ENCODE assay signal across 21 cellular contexts in the genomic region with DNA sequence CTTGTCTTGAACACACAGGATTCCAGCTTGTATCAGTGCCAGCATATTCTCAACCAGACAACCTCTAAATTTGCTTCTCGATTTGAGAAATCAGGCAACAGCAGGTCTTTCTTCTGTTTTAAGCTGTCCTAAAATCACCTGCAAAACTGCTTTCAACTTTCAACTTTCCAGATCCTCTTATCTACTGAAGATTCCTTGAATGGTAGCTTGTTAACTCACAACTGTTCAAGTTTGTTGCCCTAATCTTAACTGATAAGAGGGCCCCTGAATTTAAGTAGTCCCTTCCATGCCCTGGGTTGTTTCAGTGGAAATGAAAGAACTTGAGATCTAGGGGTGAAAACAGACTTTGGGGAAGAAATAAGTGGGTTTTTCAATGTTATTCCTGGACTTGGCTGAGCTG. TPM values are rescaled to one million over a fixed set of nuclear protein-coding genes. Genes with fewer than 3 reads are reported as not detected.
DNase-seq lines count a peak whose midpoint lies in the region; ATAC-seq and TF ChIP-seq lines count a peak whose summit lies in the region.
"Had no signal": no experiment of that assay in that cellular context is flagged by ENCODE, and none has a peak within 500 bp of the region (broad histone marks: within the 10 kb centered on the region; RNA-seq: fewer than 3 reads in every experiment).

No MANE protein-coding gene starts in this region.

- CTCF ChIA-PET in CD8-positive, alpha-beta memory T cell (lab: Charles Lee), result interaction anchor here (0.6 to 1.9 kb wide), 3 partner anchors 11 to 58 kb away, joined by 3 to 5 read pairs (median 4); a partner anchor contains a TSS

- no peaks in the 10 kb centered on the region for H3K36me3 ChIP-seq in CD8-positive, alpha-beta memory T cell (ENCODE audit: insufficient read depth, low read length)
- H3K36me3 ChIP-seq in mesodermal cell (ENCODE audit: control insufficient read depth, insufficient read depth, low read length), result no peaks in the 10 kb centered on the region
- H3K36me3 ChIP-seq: brain microvascular endothelial cell, MG63, Peyer's patch, sigmoid colon, transverse colon had no signal

- no peaks in the 10 kb centered on the region for H3K9me3 ChIP-seq in CD8-positive, alpha-beta memory T cell (ENCODE audit: low read length)
- H3K9me3 ChIP-seq in mesodermal cell (ENCODE audit: control insufficient read depth, low read length), result no peaks in the 10 kb centered on the region
- H3K9me3 ChIP-seq: MG63, Peyer's patch, sigmoid colon, transverse colon had no signal

- POLR2A ChIA-PET in CD8-positive, alpha-beta memory T cell (lab: Charles Lee), result no interaction called here

- H3K27ac Mint-ChIP-seq in CD8-positive, alpha-beta memory T cell, result peak overlapping the region in 4 of 8 donors; percentile 1 to 20 (median 6)
- peak overlapping the region; percentile 20 for H3K27ac Mint-ChIP-seq in central memory CD8-positive, alpha-beta T cell (ENCODE audit: low read depth)
- H3K27ac Mint-ChIP-seq: activated naive CD8-positive, alpha-beta T cell treated with anti-CD3 and anti-CD28 coated beads, Interleukin-2, amount 10 ng/mL, durations not matched to agents 7 days and 5 days; T-helper 2 cell treated with Interferon-gamma antibody and Interleukin-4, amounts not matched to agents 5 μg/mL and 100 μg/mL, for 36 hours had no signal

- H3K27me3 ChIP-seq in CD8-positive, alpha-beta memory T cell (ENCODE audit: insufficient read depth, low read length, poor library complexity, severe bottlenecking), result no peaks in the 10 kb centered on the region
- H3K27me3 ChIP-seq: brain microvascular endothelial cell, MG63, Peyer's patch, sigmoid colon, transverse colon had no signal

- H3K27me3 Mint-ChIP-seq in CD8-positive, alpha-beta memory T cell, result no peaks in the 10 kb centered on the region
- H3K27me3 Mint-ChIP-seq in central memory CD8-positive, alpha-beta T cell, result no peaks in the 10 kb centered on the region
- H3K27me3 Mint-ChIP-seq: activated naive CD8-positive, alpha-beta T cell treated with anti-CD3 and anti-CD28 coated beads, Interleukin-2, amount 10 ng/mL, durations not matched to agents 7 days and 5 days had no signal

- peaks cover 9 to 23% (median 11%) of the 10 kb centered on the region in 3 donors for H3K4me1 Mint-ChIP-seq in CD8-positive, alpha-beta memory T cell
- peaks cover 9% of the 10 kb centered on the region for H3K4me1 Mint-ChIP-seq in central memory CD8-positive, alpha-beta T cell

- H3K4me3 Mint-ChIP-seq in CD8-positive, alpha-beta memory T cell, result no peak overlapping the region
- no peak overlapping the region for H3K4me3 Mint-ChIP-seq in central memory CD8-positive, alpha-beta T cell
- H3K4me3 Mint-ChIP-seq: activated naive CD8-positive, alpha-beta T cell treated with anti-CD3 and anti-CD28 coated beads, Interleukin-2, amount 10 ng/mL, durations not matched to agents 7 days and 5 days; T-helper 2 cell treated with Interferon-gamma antibody and Interleukin-4, amounts not matched to agents 5 μg/mL and 100 μg/mL, for 36 hours had no signal

- DNase-seq in CD8-positive, alpha-beta memory T cell, result no peak
- DNase-seq in central memory CD8-positive, alpha-beta T cell (ENCODE audit: low spot score in 2 of 2), result no peak
- DNase-seq: activated naive CD8-positive, alpha-beta T cell treated with anti-CD3 and anti-CD28 coated beads, Interleukin-2, amount 10 ng/mL, durations not matched to agents 7 days and 5 days; brain microvascular endothelial cell; COR-L47; left ventricle myocardium superior; MG63; NCI-H748 treated with DMSO at 0.1 percent for 48 hours; Peyer's patch; sigmoid colon; stimulated activated naive CD8-positive, alpha-beta T cell treated with anti-CD3 and anti-CD28 coated beads, Interleukin-15, Interleukin-2, amounts not matched to agents 100 U/mL and 50 U/mL, for 24 hours; transverse colon had no signal

- 89 to 90% methylated on average over 1 of the region's 1 CpG for WGBS in mesodermal cell (ENCODE audit: insufficient coverage in 2 of 2), 2 experiments

- H3K27ac ChIP-seq in CD8-positive, alpha-beta memory T cell (ENCODE audit: low read depth, low read length), result peak overlapping the region; percentile 27
- H3K27ac ChIP-seq in mesodermal cell (ENCODE audit: low read depth, low read length, severe bottlenecking), result peak overlapping the region; percentile 59
- H3K27ac ChIP-seq: brain microvascular endothelial cell, HL-60, parathyroid adenoma, Peyer's patch, sigmoid colon had no signal

- no peaks in the 10 kb centered on the region for H3K9me3 Mint-ChIP-seq in CD8-positive, alpha-beta memory T cell
- H3K9me3 Mint-ChIP-seq in central memory CD8-positive, alpha-beta T cell, result no peaks in the 10 kb centered on the region
- H3K9me3 Mint-ChIP-seq: activated naive CD8-positive, alpha-beta T cell treated with anti-CD3 and anti-CD28 coated beads, Interleukin-2, amount 10 ng/mL, durations not matched to agents 7 days and 5 days; T-helper 2 cell treated with Interferon-gamma antibody and Interleukin-4, amounts not matched to agents 5 μg/mL and 100 μg/mL, for 36 hours had no signal

- no peak overlapping the region for H3K4me3 ChIP-seq in CD8-positive, alpha-beta memory T cell (ENCODE audit: low read length)
- H3K4me3 ChIP-seq in mesodermal cell (ENCODE audit: extremely low read depth, insufficient read depth, low read length, poor library complexity, severe bottlenecking), result no peak overlapping the region
- H3K4me3 ChIP-seq: MG63, Peyer's patch, sigmoid colon, transverse colon had no signal

- no peaks in the 10 kb centered on the region for H3K4me1 ChIP-seq in CD8-positive, alpha-beta memory T cell (ENCODE audit: insufficient read depth, low read length)
- H3K4me1 ChIP-seq in mesodermal cell (ENCODE audit: control insufficient read depth, insufficient read depth, low read length, poor library complexity, severe bottlenecking), result peaks cover 20% of the 10 kb centered on the region
- H3K4me1 ChIP-seq: Peyer's patch had no signal

- peaks cover 0 to 2% (median 0%) of the 10 kb centered on the region in 3 donors for H3K36me3 Mint-ChIP-seq in CD8-positive, alpha-beta memory T cell
- H3K36me3 Mint-ChIP-seq in central memory CD8-positive, alpha-beta T cell (ENCODE audit: insufficient read depth), result peaks cover 2% of the 10 kb centered on the region
- H3K36me3 Mint-ChIP-seq: activated naive CD8-positive, alpha-beta T cell treated with anti-CD3 and anti-CD28 coated beads, Interleukin-2, amount 10 ng/mL, durations not matched to agents 7 days and 5 days had no signal

- ATAC-seq in HG02885 (IDR thresholded peaks at IDR 0.05; ENCODE audit: poor library complexity, unreplicated experiment), result peak; percentile 30
- ATAC-seq in central memory CD8-positive, alpha-beta T cell (replicated peaks; ENCODE audit: extremely low read depth, poor library complexity, severe bottlenecking), result no peak
- no peak for ATAC-seq in SK-N-SH treated with all-trans-retinoic acid at 6 μM for 48 hours
- ATAC-seq in HG03139 (IDR thresholded peaks at IDR 0.05; ENCODE audit: unreplicated experiment), result no peak
- ATAC-seq in HG03457 (IDR thresholded peaks at IDR 0.05; ENCODE audit: unreplicated experiment), result no peak
- no peak for ATAC-seq in GM19463 (IDR thresholded peaks at IDR 0.05; ENCODE audit: unreplicated experiment)
- ATAC-seq: left ventricle myocardium superior; stimulated activated naive CD8-positive, alpha-beta T cell treated with anti-CD3 and anti-CD28 coated beads, Interleukin-15, Interleukin-2, amounts not matched to agents 100 U/mL and 50 U/mL, for 24 hours had no signal

TF ChIP-seq in SK-N-SH treated with all-trans-retinoic acid at 6 μM for 48 hours, 23 proteins besides CTCF, POLR2A, EP300 and RAD21 (continues in another document):
- TF ChIP-seq, protein P1, sequence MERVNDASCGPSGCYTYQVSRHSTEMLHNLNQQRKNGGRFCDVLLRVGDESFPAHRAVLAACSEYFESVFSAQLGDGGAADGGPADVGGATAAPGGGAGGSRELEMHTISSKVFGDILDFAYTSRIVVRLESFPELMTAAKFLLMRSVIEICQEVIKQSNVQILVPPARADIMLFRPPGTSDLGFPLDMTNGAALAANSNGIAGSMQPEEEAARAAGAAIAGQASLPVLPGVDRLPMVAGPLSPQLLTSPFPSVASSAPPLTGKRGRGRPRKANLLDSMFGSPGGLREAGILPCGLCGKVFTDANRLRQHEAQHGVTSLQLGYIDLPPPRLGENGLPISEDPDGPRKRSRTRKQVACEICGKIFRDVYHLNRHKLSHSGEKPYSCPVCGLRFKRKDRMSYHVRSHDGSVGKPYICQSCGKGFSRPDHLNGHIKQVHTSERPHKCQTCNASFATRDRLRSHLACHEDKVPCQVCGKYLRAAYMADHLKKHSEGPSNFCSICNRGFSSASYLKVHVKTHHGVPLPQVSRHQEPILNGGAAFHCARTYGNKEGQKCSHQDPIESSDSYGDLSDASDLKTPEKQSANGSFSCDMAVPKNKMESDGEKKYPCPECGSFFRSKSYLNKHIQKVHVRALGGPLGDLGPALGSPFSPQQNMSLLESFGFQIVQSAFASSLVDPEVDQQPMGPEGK (CRISPR knock-in tag; IDR thresholded peaks at IDR 0.05; ENCODE audit: borderline replicate concordance), result no peak
- TF ChIP-seq PPARA (CRISPR knock-in tag; IDR thresholded peaks at IDR 0.05; ENCODE audit: borderline replicate concordance) (no peak), ARNTL (CRISPR knock-in tag; IDR thresholded peaks at IDR 0.05; ENCODE audit: borderline replicate concordance, low read depth) (no peak)

RNA-seq across cellular contexts. Expression of a gene that starts 57.2 kb away (rescaled TPM):
- 10 to 100 TPM; 17.4 to 21.8 TPM for total RNA-seq in CD8-positive, alpha-beta memory T cell
- polyA plus RNA-seq in CD8-positive, alpha-beta memory T cell, result 57.4 TPM
- polyA plus RNA-seq in mesodermal cell (2013, experiment 1 of 2), result 32.8 TPM
- 31.9 TPM for polyA plus RNA-seq in mesodermal cell (2013, experiment 2 of 2)

RNA-seq across cellular contexts. Expression of a gene that starts 59.3 kb away (rescaled TPM):
- 1 to 10 TPM in 1 of 2 experiments, under 1 TPM in 1; 0.79 to 1.0 TPM for total RNA-seq in CD8-positive, alpha-beta memory T cell
- polyA plus RNA-seq in CD8-positive, alpha-beta memory T cell, result not detected
- polyA plus RNA-seq in mesodermal cell (2013, experiment 1 of 2), result 2.1 TPM
- 1.6 TPM for polyA plus RNA-seq in mesodermal cell (2013, experiment 2 of 2)
